12 cellular contexts compared by ENCODE assay signal in the genomic region with DNA sequence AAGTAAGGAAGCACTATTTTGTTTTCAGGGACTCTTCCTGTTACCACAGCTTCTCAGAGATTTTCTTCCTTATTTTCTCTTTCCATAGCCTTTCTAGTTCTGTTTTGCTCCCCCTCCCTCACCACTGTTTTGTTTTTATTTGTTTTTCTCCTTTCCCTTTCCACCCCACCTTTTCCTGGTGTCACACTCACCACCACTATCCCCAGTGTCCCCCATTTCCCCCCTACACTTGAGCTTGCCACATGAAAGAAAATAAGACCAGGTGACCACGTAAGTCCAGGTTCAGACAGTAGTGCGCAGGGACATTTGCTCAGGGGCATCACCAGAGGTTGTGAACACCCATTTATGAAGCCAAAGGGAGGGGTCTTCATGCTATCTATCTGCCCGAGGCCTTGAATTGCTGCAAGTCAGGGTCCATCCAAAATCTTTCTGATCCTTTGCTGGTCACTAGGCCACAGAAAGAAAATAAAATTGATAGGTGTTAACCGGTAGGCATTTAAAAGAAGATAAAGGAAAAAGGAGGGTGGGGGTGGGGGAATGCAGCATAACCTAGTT. TPM values are rescaled to one million over a fixed set of nuclear protein-coding genes. Genes with fewer than 3 reads are reported as not detected.
DNase-seq lines count a peak whose midpoint lies in the region; TF ChIP-seq lines count a peak whose summit lies in the region.
"Had no signal": no experiment of that assay in that cellular context is flagged by ENCODE, and none has a peak within 500 bp of the region (broad histone marks: within the 10 kb centered on the region; RNA-seq: fewer than 3 reads in every experiment).

No MANE protein-coding gene starts in this region.

- H3K4me1 Mint-ChIP-seq in activated CD4-positive, alpha-beta T cell treated with anti-CD3 and anti-CD28 coated beads, Interleukin-2, amount 10 ng/mL, durations not matched to agents 24 days and 14 days, result peaks cover 56% of the 10 kb centered on the region
- H3K4me1 Mint-ChIP-seq in activated naive CD8-positive, alpha-beta T cell (ENCODE audit: low read depth), result peaks cover 58% of the 10 kb centered on the region
- H3K4me1 Mint-ChIP-seq in neural crest cell, result peaks cover 17% of the 10 kb centered on the region

- DNase-seq in activated CD4-positive, alpha-beta T cell treated with anti-CD3 and anti-CD28 coated beads, Interleukin-2, amount 10 ng/mL, durations not matched to agents 24 days and 14 days, result no peak
- DNase-seq in activated CD4-positive, alpha-beta T cell treated with anti-CD3 and anti-CD28 coated beads for 1 hour, result no peak
- DNase-seq in GM20000 (ENCODE audit: low spot score) (peak; percentile 33), neural crest cell (ENCODE audit: low read depth, low spot score) (no peak), putamen (ENCODE audit: low spot score) (no peak), NCI-H187 treated with DMSO at 0.1 percent for 48 hours (lab: John Stamatoyannopoulos, UW) (no peak), NCI-H446 (lab: John Stamatoyannopoulos, UW) (no peak)
- DNase-seq: activated CD4-positive, alpha-beta T cell treated with anti-CD3 and anti-CD28 coated beads, Interleukin-2, amount 50 U/mL, for 48 hours; erythroblast; NCI-H2227 treated with DMSO at 0.1 percent for 48 hours; stimulated activated naive CD4-positive, alpha-beta T cell treated with Interleukin-2 at 50 U/mL for 16 hours had no signal

- peaks cover 4% of the 10 kb centered on the region for H3K9me3 Mint-ChIP-seq in activated CD4-positive, alpha-beta T cell treated with anti-CD3 and anti-CD28 coated beads, Interleukin-2, amount 10 ng/mL, durations not matched to agents 24 days and 14 days
- H3K9me3 Mint-ChIP-seq in activated naive CD8-positive, alpha-beta T cell (ENCODE audit: low read depth), result peaks cover 6% of the 10 kb centered on the region
- no peaks in the 10 kb centered on the region for H3K9me3 Mint-ChIP-seq in neural crest cell

- H3K36me3 Mint-ChIP-seq in activated CD4-positive, alpha-beta T cell treated with anti-CD3 and anti-CD28 coated beads, Interleukin-2, amount 10 ng/mL, durations not matched to agents 24 days and 14 days (ENCODE audit: low read depth), result peaks cover 19% of the 10 kb centered on the region
- no peaks in the 10 kb centered on the region for H3K36me3 Mint-ChIP-seq in activated naive CD8-positive, alpha-beta T cell
- H3K36me3 Mint-ChIP-seq in neural crest cell (ENCODE audit: low read depth), result no peaks in the 10 kb centered on the region

- no peaks in the 10 kb centered on the region for H3K27me3 Mint-ChIP-seq in activated CD4-positive, alpha-beta T cell treated with anti-CD3 and anti-CD28 coated beads, Interleukin-2, amount 10 ng/mL, durations not matched to agents 24 days and 14 days
- no peaks in the 10 kb centered on the region for H3K27me3 Mint-ChIP-seq in activated naive CD8-positive, alpha-beta T cell
- H3K27me3 Mint-ChIP-seq in neural crest cell (ENCODE audit: low read depth), result peaks cover 80% of the 10 kb centered on the region

- intact Hi-C loops in activated CD4-positive, alpha-beta T cell treated with anti-CD3 and anti-CD28 coated beads, Interleukin-2, amount 10 ng/mL, durations not matched to agents 24 days and 14 days (cut with micrococcal nuclease), result loop anchor here (2.0 to 10.0 kb wide), 5 partner anchors 144 to 1920 kb away; a partner anchor contains a TSS

- H3K4me3 Mint-ChIP-seq in activated CD4-positive, alpha-beta T cell treated with anti-CD3 and anti-CD28 coated beads, Interleukin-2, amount 10 ng/mL, durations not matched to agents 24 days and 14 days, result peak overlapping the region; percentile 95
- H3K4me3 Mint-ChIP-seq in activated naive CD8-positive, alpha-beta T cell, result peak overlapping the region; percentile 86
- H3K4me3 Mint-ChIP-seq in neural crest cell, result peak overlapping the region; percentile 89

- peak overlapping the region; percentile 11 for H3K27ac Mint-ChIP-seq in activated CD4-positive, alpha-beta T cell treated with anti-CD3 and anti-CD28 coated beads, Interleukin-2, amount 10 ng/mL, durations not matched to agents 24 days and 14 days
- H3K27ac Mint-ChIP-seq in activated naive CD8-positive, alpha-beta T cell, result no peak overlapping the region
- H3K27ac Mint-ChIP-seq in neural crest cell (ENCODE audit: unreplicated experiment), result no peak overlapping the region

- TF ChIP-seq CTCF in GM20000 (IDR thresholded peaks at IDR 0.05; ENCODE audit: extremely low read depth, missing control alignments) (no peak), neural crest cell (conservative IDR thresholded peaks at IDR 0.05) (no peak)

RNA-seq across cellular contexts. Expression of a gene that starts 1.4 kb away (rescaled TPM):
- total RNA-seq in activated CD4-positive, alpha-beta T cell treated with anti-CD3 and anti-CD28 coated beads, Interleukin-2, amount 10 ng/mL, durations not matched to agents 24 days and 14 days, result 90.6 and 92.4 TPM in 2 replicates
- 1.9 and 2.0 TPM in 2 replicates for total RNA-seq in neural crest cell

Comparison
In these comparisons a context has a peak if more than half of its experiments do, and no peak if none do; other contexts are left out.
1. RNA of a gene that starts 1.4 kb away (total RNA-seq): 90.6 to 92.4 TPM in activated CD4-positive, alpha-beta T cell treated with anti-CD3 and anti-CD28 coated beads, Interleukin-2, amount 10 ng/mL, durations not matched to agents 24 days and 14 days; 1.9 to 2.0 TPM in neural crest cell; every median in the first group is over 10 times any median in the second.
2. Peak in every context shown above with its lines, with median percentiles within 50 percentile points of each other: H3K4me3 Mint-ChIP-seq.